ENCODE assay signal across 17 cellular contexts in the genomic region with DNA sequence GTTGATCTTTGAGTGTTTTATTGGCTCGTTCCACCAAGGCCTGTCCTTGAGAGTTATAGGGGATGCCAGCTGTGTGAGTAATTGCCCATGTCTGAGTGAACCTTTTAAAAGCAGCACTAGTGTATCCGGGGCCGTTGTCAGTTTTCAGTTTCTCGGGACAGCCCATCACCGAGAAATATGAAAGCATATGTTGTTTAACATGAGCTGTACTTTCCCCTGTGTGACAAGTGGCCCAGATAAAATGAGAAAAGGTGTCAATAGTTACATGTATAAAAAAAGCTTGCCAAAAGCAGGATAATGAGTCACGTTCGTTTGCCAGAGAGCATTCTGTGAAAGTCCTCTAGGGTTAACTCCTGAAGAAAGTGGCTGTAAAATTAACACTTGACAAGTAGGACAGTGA. TPM values are rescaled to one million over a fixed set of nuclear protein-coding genes. Genes with fewer than 3 reads are reported as not detected.
DNase-seq lines count a peak whose midpoint lies in the region; ATAC-seq and TF ChIP-seq lines count a peak whose summit lies in the region.
"Had no signal": no experiment of that assay in that cellular context is flagged by ENCODE, and none has a peak within 500 bp of the region (broad histone marks: within the 10 kb centered on the region; RNA-seq: fewer than 3 reads in every experiment).

No MANE protein-coding gene starts in this region.

- H3K27ac ChIP-seq in PC-3 (ENCODE audit: low read length) (peak overlapping the region; percentile 4; the same call in 1 of the 2 replicates), suprapubic skin (no peak overlapping the region)
- H3K27ac ChIP-seq: KMS-11 had no signal

- H3K9me3 ChIP-seq in PC-3 (ENCODE audit: low read length), result no peaks in the 10 kb centered on the region
- no peaks in the 10 kb centered on the region for H3K9me3 ChIP-seq in suprapubic skin
- H3K9me3 ChIP-seq: HAP-1 had no signal

- H3K27ac Mint-ChIP-seq in type B pancreatic cell, result peak overlapping the region; percentile 9
- H3K27ac Mint-ChIP-seq: activated CD4-positive, alpha-beta T cell treated with anti-CD3 and anti-CD28 coated beads, Interleukin-2, amount 10 ng/mL, durations not matched to agents 7 days and 5 days had no signal

- no peaks in the 10 kb centered on the region for H3K79me2 ChIP-seq in PC-3 (ENCODE audit: low read length)

- H3K9me2 ChIP-seq in PC-3 (replicated peaks; ENCODE audit: low read length), result no peaks in the 10 kb centered on the region

- WGBS in suprapubic skin, result 56% methylated on average over 7 of the region's 7 CpGs

- no peak overlapping the region for H3K4me2 ChIP-seq in PC-3 (ENCODE audit: low read length)
- H3K4me2 ChIP-seq: KMS-11 had no signal

- H3K27me3 Mint-ChIP-seq in type B pancreatic cell, result no peaks in the 10 kb centered on the region
- H3K27me3 Mint-ChIP-seq: activated CD4-positive, alpha-beta T cell treated with anti-CD3 and anti-CD28 coated beads, Interleukin-2, amount 10 ng/mL, durations not matched to agents 7 days and 5 days had no signal

- no peak for TF ChIP-seq CTCF in PC-3 (conservative IDR thresholded peaks at IDR 0.05; ENCODE audit: low read depth, low read length)
- no peak for TF ChIP-seq CTCF in type B pancreatic cell (conservative IDR thresholded peaks at IDR 0.05)
- no peak for TF ChIP-seq CTCF in suprapubic skin (IDR thresholded peaks at IDR 0.05)

- no peak overlapping the region for H2AFZ ChIP-seq in PC-3 (ENCODE audit: low read length)

- H4K20me1 ChIP-seq in PC-3 (ENCODE audit: low read length), result no peaks in the 10 kb centered on the region

- H3K9me3 Mint-ChIP-seq in type B pancreatic cell, result no peaks in the 10 kb centered on the region
- H3K9me3 Mint-ChIP-seq: activated CD4-positive, alpha-beta T cell treated with anti-CD3 and anti-CD28 coated beads, Interleukin-2, amount 10 ng/mL, durations not matched to agents 7 days and 5 days had no signal

- TF ChIP-seq EP300 in suprapubic skin (IDR thresholded peaks at IDR 0.05), result no peak

- BruUV-seq in PC-3 (replicated peaks; lab: Mats Ljungman, UMichigan), result no TSS peak

- ATAC-seq in PC-3, result peak; percentile 43; the same call in 1 of the 2 replicates
- no peak for ATAC-seq in HG02571 (IDR thresholded peaks at IDR 0.05; ENCODE audit: unreplicated experiment)
- ATAC-seq in HG03280 (IDR thresholded peaks at IDR 0.05; ENCODE audit: unreplicated experiment), result no peak

- peak overlapping the region; percentile 1; the same call in 1 of the 2 replicates for H3K9ac ChIP-seq in PC-3 (ENCODE audit: low read length)
- H3K9ac ChIP-seq: KMS-11 had no signal

- no peak for TF ChIP-seq POLR2A in suprapubic skin (IDR thresholded peaks at IDR 0.05)

- H3K4me1 ChIP-seq in PC-3 (ENCODE audit: insufficient read depth, low read length), result peaks cover 21% of the 10 kb centered on the region
- peaks cover 6% of the 10 kb centered on the region for H3K4me1 ChIP-seq in suprapubic skin
- H3K4me1 ChIP-seq: HAP-1 had no signal

- no peaks in the 10 kb centered on the region for H3K36me3 Mint-ChIP-seq in type B pancreatic cell

- H3K36me3 ChIP-seq in PC-3 (ENCODE audit: low read depth, low read length) (no peaks in the 10 kb centered on the region), suprapubic skin (no peaks in the 10 kb centered on the region)
- H3K36me3 ChIP-seq: HAP-1 had no signal

- no peak overlapping the region for H3K4me3 Mint-ChIP-seq in type B pancreatic cell
- H3K4me3 Mint-ChIP-seq: activated CD4-positive, alpha-beta T cell treated with anti-CD3 and anti-CD28 coated beads, Interleukin-2, amount 10 ng/mL, durations not matched to agents 7 days and 5 days had no signal

- POLR2A ChIA-PET in PC-3 (lab: Charles Lee; ENCODE audit: unreplicated experiment), result interaction anchor here (0.5 to 0.6 kb wide), 2 partner anchors 14 to 94 kb away, joined by 3 to 4 read pairs; no protein-coding TSS in a partner anchor

- DNase-seq in NCI-H1417 (lab: John Stamatoyannopoulos, UW) (peak in 2 of 3 experiments; percentile 27 to 92), NCI-H1417 treated with DMSO at 0.1 percent for 48 hours (lab: John Stamatoyannopoulos, UW) (no peak), PC-3 (no peak), glomerular visceral epithelial cell (ENCODE audit: extremely low spot score) (peak; percentile 31), type B pancreatic cell (ENCODE audit: extremely low spot score, unreplicated experiment) (no peak), suprapubic skin (ENCODE audit: low spot score in 2 of 2) (no peak)
- DNase-seq: 8988T; activated CD4-positive, alpha-beta T cell treated with anti-CD3 and anti-CD28 coated beads, Interleukin-2, amount 10 ng/mL, durations not matched to agents 7 days and 5 days; central memory CD4-positive, alpha-beta T cell; NCI-H526; right cardiac atrium; SW 1271; trophoblast cell had no signal

- no peaks in the 10 kb centered on the region for H3F3A ChIP-seq in PC-3 (ENCODE audit: low read length, unreplicated experiment)

- H3K4me1 Mint-ChIP-seq in type B pancreatic cell (ENCODE audit: unreplicated experiment), result peaks cover 25% of the 10 kb centered on the region
- H3K4me1 Mint-ChIP-seq: activated CD4-positive, alpha-beta T cell treated with anti-CD3 and anti-CD28 coated beads, Interleukin-2, amount 10 ng/mL, durations not matched to agents 7 days and 5 days had no signal

- H3K27me3 ChIP-seq in PC-3 (ENCODE audit: low read length) (no peaks in the 10 kb centered on the region), suprapubic skin (no peaks in the 10 kb centered on the region)

- no peak overlapping the region for H3K4me3 ChIP-seq in PC-3 (ENCODE audit: low read length)
- H3K4me3 ChIP-seq in suprapubic skin, result no peak overlapping the region
- H3K4me3 ChIP-seq: HAP-1 had no signal

- intact Hi-C loops in PC-3 (cut with micrococcal nuclease), result no loop called here

- CTCF ChIA-PET in PC-3 (lab: Charles Lee), result no interaction called here

RNA-seq across cellular contexts. Expression of a gene that starts 48.6 kb away (rescaled TPM):
- total RNA-seq in PC-3 (2014; rRNA removed) (0.69 and 1.1 TPM in 2 replicates), type B pancreatic cell (ENCODE audit: low replicate concordance) (5.3 and 11.8 TPM in 2 replicates), suprapubic skin (10 to 100 TPM in 3 of 4 donors, 1 to 10 TPM in 1; 6.0 to 15.6 (median 13.5) TPM)
- total RNA-seq: right cardiac atrium had no signal

Comparison
In these comparisons a context has a peak if more than half of its experiments do, and no peak if none do; other contexts are left out.
1. DNase-seq: peak in NCI-H1417 (2 of 3) and glomerular visceral epithelial cell (single experiment); none in NCI-H1417 treated with DMSO at 0.1 percent for 48 hours (single experiment), PC-3 (single experiment), type B pancreatic cell (single experiment) and suprapubic skin (0 of 2).